In genomic region chr2:69764286-69765058, GRCh38 we compare ENCODE assay signal across 9 cellular contexts. TPM values are rescaled to one million over a fixed set of nuclear protein-coding genes. Genes with fewer than 3 reads are reported as not detected.
DNase-seq lines count a peak whose midpoint lies in the region; ATAC-seq and TF ChIP-seq lines count a peak whose summit lies in the region.
"Had no signal": no experiment of that assay in that cellular context is flagged by ENCODE, and none has a peak within 500 bp of the region (broad histone marks: within the 10 kb centered on the region; RNA-seq: fewer than 3 reads in every experiment).

No MANE protein-coding gene starts in this region.

- no peaks in the 10 kb centered on the region for H3K9me3 ChIP-seq in transverse colon

- peaks cover 27% of the 10 kb centered on the region for H3K36me3 Mint-ChIP-seq in activated naive CD4-positive, alpha-beta T cell treated with anti-CD3 and anti-CD28 coated beads, Interleukin-2, amount 10 ng/mL, durations not matched to agents 7 days and 5 days
- H3K36me3 Mint-ChIP-seq in T-helper 1 cell treated with Interleukin-12 subunit alpha and Interleukin-12 subunit beta and Interleukin-4 antibody, amounts not matched to agents 30 μg/mL and 1 μg/mL, for 36 hours (ENCODE audit: low read depth): peaks cover 20% of the 10 kb centered on the region
- H3K36me3 Mint-ChIP-seq: activated naive CD4-positive, alpha-beta T cell treated with anti-CD3 and anti-CD28 coated beads, Interleukin-2, amount 50 U/mL, for 24 hours had no signal

- no peak for TF ChIP-seq EP300 in transverse colon (IDR thresholded peaks at IDR 0.05; ENCODE audit: low read depth)

- no peak for TF ChIP-seq POLR2A in transverse colon (IDR thresholded peaks at IDR 0.05)

- no peaks in the 10 kb centered on the region for H3K9me3 Mint-ChIP-seq in activated naive CD4-positive, alpha-beta T cell treated with anti-CD3 and anti-CD28 coated beads, Interleukin-2, amount 10 ng/mL, durations not matched to agents 7 days and 5 days
- H3K9me3 Mint-ChIP-seq in T-helper 1 cell treated with Interleukin-12 subunit alpha and Interleukin-12 subunit beta and Interleukin-4 antibody, amounts not matched to agents 30 μg/mL and 1 μg/mL, for 36 hours: no peaks in the 10 kb centered on the region
- H3K9me3 Mint-ChIP-seq: activated naive CD4-positive, alpha-beta T cell treated with anti-CD3 and anti-CD28 coated beads, Interleukin-2, amount 50 U/mL, for 24 hours had no signal

- in situ Hi-C loops in transverse colon (cut with MboI; ENCODE audit: low pct_ligation_motif_present in 1 of 4, low pct_unique_long_range_greater_than_20kb in 1 of 4, low sequenced_read_pairs in 3 of 4): no loop called here

- H3K36me3 ChIP-seq in transverse colon: no peaks in the 10 kb centered on the region

- no peaks in the 10 kb centered on the region for H3K27me3 Mint-ChIP-seq in activated naive CD4-positive, alpha-beta T cell treated with anti-CD3 and anti-CD28 coated beads, Interleukin-2, amount 10 ng/mL, durations not matched to agents 7 days and 5 days
- no peaks in the 10 kb centered on the region for H3K27me3 Mint-ChIP-seq in T-helper 1 cell treated with Interleukin-12 subunit alpha and Interleukin-12 subunit beta and Interleukin-4 antibody, amounts not matched to agents 30 μg/mL and 1 μg/mL, for 36 hours (ENCODE audit: low read depth)
- H3K27me3 Mint-ChIP-seq: activated naive CD4-positive, alpha-beta T cell treated with anti-CD3 and anti-CD28 coated beads, Interleukin-2, amount 50 U/mL, for 24 hours had no signal

- intact Hi-C loops in transverse colon (cut with DNase I; ENCODE audit: low total_unique reads): no loop called here

- no peak for ATAC-seq in GM21381 (IDR thresholded peaks at IDR 0.05; ENCODE audit: unreplicated experiment)

- WGBS in transverse colon (ENCODE audit: low coverage in 1 of 2), 2 donors: 43 to 55% methylated on average over 3 to 5 of the region's 5 CpGs

- H3K4me3 ChIP-seq in transverse colon: no peak overlapping the region

- DNase-seq in activated naive CD4-positive, alpha-beta T cell treated with anti-CD3 and anti-CD28 coated beads, Interleukin-2, amount 10 ng/mL, durations not matched to agents 7 days and 5 days: no peak
- DNase-seq in activated naive CD4-positive, alpha-beta T cell treated with anti-CD3 and anti-CD28 coated beads, Interleukin-2, amount 50 U/mL, for 16 hours: no peak
- DNase-seq in left kidney (ENCODE audit: low read depth, low spot score) (peak; percentile 41), transverse colon (peak; percentile 55), DMS79 (lab: John Stamatoyannopoulos, UW) (no peak), GM10266 (ENCODE audit: extremely low spot score) (no peak)

- no peak for TF ChIP-seq CTCF in transverse colon (IDR thresholded peaks at IDR 0.05)
- no peak for TF ChIP-seq CTCF in GM10266 (IDR thresholded peaks at IDR 0.05; ENCODE audit: control insufficient read depth, insufficient read depth, low read depth, missing control alignments)

- peak overlapping the region; percentile 80 for H3K27ac Mint-ChIP-seq in activated naive CD4-positive, alpha-beta T cell treated with anti-CD3 and anti-CD28 coated beads, Interleukin-2, amount 10 ng/mL, durations not matched to agents 7 days and 5 days
- peak overlapping the region; percentile 78 for H3K27ac Mint-ChIP-seq in T-helper 1 cell treated with Interleukin-12 subunit alpha and Interleukin-12 subunit beta and Interleukin-4 antibody, amounts not matched to agents 30 μg/mL and 1 μg/mL, for 36 hours
- H3K27ac Mint-ChIP-seq: activated naive CD4-positive, alpha-beta T cell treated with anti-CD3 and anti-CD28 coated beads, Interleukin-2, amount 50 U/mL, for 24 hours had no signal

- CTCF ChIA-PET in activated naive CD4-positive, alpha-beta T cell treated with anti-CD3 and anti-CD28 coated beads, Interleukin-2, amount 10 ng/mL, durations not matched to agents 7 days and 5 days (lab: Charles Lee): interaction anchor here (0.7 kb wide), 1 partner anchor 13 kb away, joined by 3 read pairs; no protein-coding TSS in a partner anchor

- peaks cover 4 to 64% (median 42%) of the 10 kb centered on the region in 4 donors for H3K4me1 ChIP-seq in transverse colon

- H3K4me1 Mint-ChIP-seq in activated naive CD4-positive, alpha-beta T cell treated with anti-CD3 and anti-CD28 coated beads, Interleukin-2, amount 10 ng/mL, durations not matched to agents 7 days and 5 days: peaks cover 56% of the 10 kb centered on the region
- H3K4me1 Mint-ChIP-seq in T-helper 1 cell treated with Interleukin-12 subunit alpha and Interleukin-12 subunit beta and Interleukin-4 antibody, amounts not matched to agents 30 μg/mL and 1 μg/mL, for 36 hours (ENCODE audit: low read depth): peaks cover 55% of the 10 kb centered on the region

- H3K4me3 Mint-ChIP-seq in activated naive CD4-positive, alpha-beta T cell treated with anti-CD3 and anti-CD28 coated beads, Interleukin-2, amount 10 ng/mL, durations not matched to agents 7 days and 5 days: no peak overlapping the region
- peak overlapping the region; percentile 59 for H3K4me3 Mint-ChIP-seq in T-helper 1 cell treated with Interleukin-12 subunit alpha and Interleukin-12 subunit beta and Interleukin-4 antibody, amounts not matched to agents 30 μg/mL and 1 μg/mL, for 36 hours
- H3K4me3 Mint-ChIP-seq: activated naive CD4-positive, alpha-beta T cell treated with anti-CD3 and anti-CD28 coated beads, Interleukin-2, amount 50 U/mL, for 24 hours had no signal

- H3K27ac ChIP-seq in transverse colon: peak overlapping the region; percentile 11 to 58 (median 30)

- no peaks in the 10 kb centered on the region for H3K27me3 ChIP-seq in transverse colon

RNA-seq across cellular contexts. Expression of gene ANXA4, which starts 22.5 kb away (rescaled TPM):
- 100 to 1,000 TPM in 2 of 4 donors, 10 to 100 TPM in 2; 33.3 to 125 (median 99.4) TPM for total RNA-seq in transverse colon

Comparison
In these comparisons a context has a peak if more than half of its experiments do, and no peak if none do; other contexts are left out.
1. DNase-seq: peak in left kidney (single experiment) and transverse colon (single experiment); none in activated naive CD4-positive, alpha-beta T cell treated with anti-CD3 and anti-CD28 coated beads, Interleukin-2, amount 10 ng/mL, durations not matched to agents 7 days and 5 days (single experiment), activated naive CD4-positive, alpha-beta T cell treated with anti-CD3 and anti-CD28 coated beads, Interleukin-2, amount 50 U/mL, for 16 hours (single experiment), DMS79 (single experiment) and GM10266 (single experiment).